Comparison of ENCODE assay signal across 7 cellular contexts in the genomic region with DNA sequence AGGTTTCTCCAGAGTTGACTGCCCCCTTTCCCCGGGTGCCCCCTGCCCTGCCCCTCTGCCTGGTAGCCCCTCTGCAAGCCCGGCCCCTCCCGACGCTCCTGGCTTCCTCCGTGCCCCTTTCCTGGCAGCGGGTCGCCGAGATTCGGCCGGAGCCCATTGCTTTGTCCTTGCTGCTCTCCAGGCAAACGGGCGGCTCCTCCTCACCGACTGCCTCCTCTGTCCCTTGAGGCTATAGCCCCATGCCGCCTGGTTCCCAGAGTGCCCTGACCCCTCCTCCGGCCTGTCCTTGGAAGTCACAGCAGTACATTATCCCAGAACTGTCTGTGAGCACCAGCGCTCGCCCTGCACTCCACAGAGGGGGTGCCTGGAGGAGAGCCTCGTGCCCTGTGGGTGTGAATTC. TPM values are rescaled to one million over a fixed set of nuclear protein-coding genes. Genes with fewer than 3 reads are reported as not detected.
A peak's percentile ranks its signal among the peaks of the same experiment; 100 is the strongest.
DNase-seq lines count a peak whose midpoint lies in the region; ATAC-seq, FAIRE-seq and TF ChIP-seq lines count a peak whose summit lies in the region.
"Not testable (repeated sequence)": the region's sequence is repeated elsewhere in the genome, so short reads cannot be mapped to it uniquely, and the experiment has no call there.

No MANE protein-coding gene starts in this region.

- H3K9me3 ChIP-seq in CD4-positive, alpha-beta memory T cell (ENCODE audit: control insufficient read depth in 1 of 2, low read length in 2 of 2); Panc1 (ENCODE audit: control insufficient read depth, insufficient read depth, low read depth, low read length); K562 (replicated peaks; ENCODE audit: control insufficient read depth, insufficient read depth, low read depth, low read length): not testable (repeated sequence)

- not testable (repeated sequence) for TF ChIP-seq CTCF in HL-60 (IDR thresholded peaks at IDR 0.05; ENCODE audit: insufficient read depth, low read length); Panc1 (IDR thresholded peaks at IDR 0.05); K562 (IDR thresholded peaks at IDR 0.05 in 2 of 3, conservative IDR thresholded peaks at IDR 0.05 in 1 of 3; ENCODE audit: insufficient read depth in 2 of 3, low read depth in 1 of 3, low read length in 3 of 3); neural crest cell (conservative IDR thresholded peaks at IDR 0.05)

- not testable (repeated sequence) for H3K9me1 ChIP-seq in K562 (ENCODE audit: control insufficient read depth, insufficient read depth, low read length)

- not testable (repeated sequence) for ATAC-seq in Panc1; activated CD8-positive, alpha-beta T cell treated with anti-CD3 and anti-CD28 coated beads, Interleukin-2, amount 10 ng/mL, durations not matched to agents 7 days and 5 days; K562; Right ventricle myocardium inferior

- H3K4me2 ChIP-seq in K562 (ENCODE audit: insufficient read depth, low read length), result not testable (repeated sequence)

- peaks cover 45% of the 10 kb centered on the region for H3K79me2 ChIP-seq in K562 (ENCODE audit: control insufficient read depth, insufficient read depth, low read length)

- not testable (repeated sequence) for DNase-seq in CD4-positive, alpha-beta memory T cell; HL-60 (ENCODE audit: low read depth in 1 of 2, low spot score in 1 of 2); Panc1 (ENCODE audit: low read depth, low spot score); activated CD8-positive, alpha-beta T cell treated with anti-CD3 and anti-CD28 coated beads, Interleukin-2, amount 10 ng/mL, durations not matched to agents 7 days and 5 days; K562 (ENCODE audit: extremely low read depth in 1 of 4, low spot score in 3 of 4); neural crest cell (ENCODE audit: low read depth, low spot score)
- peak; percentile 41 for DNase-seq in Right ventricle myocardium inferior (ENCODE audit: missing footprints)

- BruUV-seq in Panc1 (replicated peaks; lab: Mats Ljungman, UMichigan); K562 (replicated peaks; lab: Mats Ljungman, UMichigan): not testable (repeated sequence)

- not testable (repeated sequence) for H3K27me3 ChIP-seq in CD4-positive, alpha-beta memory T cell (ENCODE audit: insufficient read depth, low read length); HL-60 (ENCODE audit: insufficient read depth, poor library complexity, severe bottlenecking); Panc1 (ENCODE audit: control insufficient read depth, insufficient read depth, low read length); K562 (ENCODE audit: control insufficient read depth in 2 of 2, insufficient read depth in 2 of 2, low read length in 2 of 2)

- CTCF ChIA-PET in CD4-positive, alpha-beta memory T cell (lab: Charles Lee; ENCODE audit: partially characterized antibody); Panc1 (lab: Charles Lee); activated CD8-positive, alpha-beta T cell treated with anti-CD3 and anti-CD28 coated beads, Interleukin-2, amount 10 ng/mL, durations not matched to agents 7 days and 5 days (lab: Charles Lee); K562 (lab: Yijun Ruan, JAX; ENCODE audit: low intra/inter-chr PET ratio): not testable (repeated sequence)

- not testable (repeated sequence) for H3K4me1 ChIP-seq in CD4-positive, alpha-beta memory T cell (ENCODE audit: insufficient read depth, low read length); Panc1 (ENCODE audit: control insufficient read depth, insufficient read depth, low read length)
- H3K4me1 ChIP-seq in K562 (replicated peaks in 1 of 2; ENCODE audit: control insufficient read depth in 2 of 2, insufficient read depth in 2 of 2, low read length in 2 of 2), result peaks cover 0 to 26% of the 10 kb centered on the region in 2 experiments; a peak in 2 of 5 replicates

- intact Hi-C loops in CD4-positive, alpha-beta memory T cell (cut with micrococcal nuclease), result loop anchor here (2.0 kb wide), 1 partner anchor 61 kb away; the partner anchor contains the start of gene SSU72
- intact Hi-C loops in Panc1 (cut with micrococcal nuclease; ENCODE audit: unreplicated experiment), result not testable (repeated sequence)
- intact Hi-C loops in K562 (cut with micrococcal nuclease), result loop anchor here (5.0 to 10.0 kb wide), 2 partner anchors 119 to 394 kb away; partner anchors contain the start of gene CCNL2
- intact Hi-C loops in Right ventricle myocardium inferior (cut with DNase I), result loop anchor here (10.0 kb wide), 1 partner anchor 61 kb away; the partner anchor contains the start of gene SSU72

- not testable (repeated sequence) for H3K27me3 Mint-ChIP-seq in CD4-positive, alpha-beta memory T cell; activated CD8-positive, alpha-beta T cell treated with anti-CD3 and anti-CD28 coated beads, Interleukin-2, amount 10 ng/mL, durations not matched to agents 7 days and 5 days (ENCODE audit: low read depth); neural crest cell (ENCODE audit: low read depth)

- peak overlapping the region; percentile 27 to 76 (median 66) for H3K4me3 Mint-ChIP-seq in CD4-positive, alpha-beta memory T cell
- peak overlapping the region; percentile 69 for H3K4me3 Mint-ChIP-seq in activated CD8-positive, alpha-beta T cell treated with anti-CD3 and anti-CD28 coated beads, Interleukin-2, amount 10 ng/mL, durations not matched to agents 7 days and 5 days
- H3K4me3 Mint-ChIP-seq in neural crest cell, result peak overlapping the region; percentile 47

- peak overlapping the region in 1 of 2 experiments; percentile 82; a peak in 2 of 4 replicates for H3K9ac ChIP-seq in K562 (ENCODE audit: insufficient read depth in 1 of 2, low read depth in 2 of 2, low read length in 2 of 2)

- not testable (repeated sequence) for FAIRE-seq in K562 (lab: Jason Lieb, UNC)

- WGBS in K562 (ENCODE audit: insufficient coverage, low coverage, missing lambda C conversion rate), result 81% methylated on average over 6 of the region's 18 CpGs

- H4K20me1 ChIP-seq in K562 (replicated peaks; ENCODE audit: control insufficient read depth, insufficient read depth, low read length), result not testable (repeated sequence)

- H3K27ac ChIP-seq in CD4-positive, alpha-beta memory T cell (ENCODE audit: low read depth, low read length); Panc1 (ENCODE audit: low read length); K562 (ENCODE audit: extremely low read depth, low read depth, low read length): not testable (repeated sequence)
- peak overlapping the region; percentile 40 for H3K27ac ChIP-seq in HL-60 (replicated peaks)

- not testable (repeated sequence) for H3K4me3 ChIP-seq in CD4-positive, alpha-beta memory T cell (ENCODE audit: low read length in 2 of 2)
- H3K4me3 ChIP-seq in HL-60 (replicated peaks; ENCODE audit: insufficient read depth, low read length) (peak overlapping the region; percentile 40), Panc1 (ENCODE audit: low read depth in 2 of 2, low read length in 2 of 2) (peak overlapping the region; percentile 20 to 33; a peak in 2 of 4 replicates), K562 (peak overlapping the region; percentile 93; the same call in 1 of the 2 replicates)

- in situ Hi-C loops in Panc1 (cut with HindIII; ENCODE audit: low pct_unique_long_range_greater_than_20kb, low sequenced_read_pairs); K562 (cut with MboI): not testable (repeated sequence)

- not testable (repeated sequence) for H2AFZ ChIP-seq in K562 (ENCODE audit: low read depth, low read length)

- peaks cover 10 to 12% of the 10 kb centered on the region in 2 donors for H3K36me3 Mint-ChIP-seq in CD4-positive, alpha-beta memory T cell
- peaks cover 15% of the 10 kb centered on the region for H3K36me3 Mint-ChIP-seq in activated CD8-positive, alpha-beta T cell treated with anti-CD3 and anti-CD28 coated beads, Interleukin-2, amount 10 ng/mL, durations not matched to agents 7 days and 5 days (ENCODE audit: low read depth)
- not testable (repeated sequence) for H3K36me3 Mint-ChIP-seq in neural crest cell (ENCODE audit: low read depth)

- H3K27ac Mint-ChIP-seq in CD4-positive, alpha-beta memory T cell, result peak overlapping the region in 2 of 7 donors; percentile 46 to 79
- peak overlapping the region; percentile 55 for H3K27ac Mint-ChIP-seq in activated CD8-positive, alpha-beta T cell treated with anti-CD3 and anti-CD28 coated beads, Interleukin-2, amount 10 ng/mL, durations not matched to agents 7 days and 5 days
- peak overlapping the region; percentile 43 for H3K27ac Mint-ChIP-seq in neural crest cell (ENCODE audit: unreplicated experiment)

- not testable (repeated sequence) for TF ChIP-seq EP300 in K562 (IDR thresholded peaks at IDR 0.05; ENCODE audit: low read length)

- H3K9me3 Mint-ChIP-seq in CD4-positive, alpha-beta memory T cell; activated CD8-positive, alpha-beta T cell treated with anti-CD3 and anti-CD28 coated beads, Interleukin-2, amount 10 ng/mL, durations not matched to agents 7 days and 5 days (ENCODE audit: insufficient read depth); neural crest cell: not testable (repeated sequence)

- not testable (repeated sequence) for TF ChIP-seq RAD21 in K562 (CRISPR knock-in tag; conservative IDR thresholded peaks at IDR 0.05 in 1 of 2, IDR thresholded peaks at IDR 0.05 in 1 of 2)

- not testable (repeated sequence) for H3K36me3 ChIP-seq in CD4-positive, alpha-beta memory T cell (ENCODE audit: insufficient read depth, low read length); Panc1 (ENCODE audit: control insufficient read depth, insufficient read depth, low read length)
- H3K36me3 ChIP-seq in K562 (ENCODE audit: control insufficient read depth, insufficient read depth, low read length), result peaks cover 39% of the 10 kb centered on the region; the same call in 2 of the 3 replicates

- TF ChIP-seq POLR2A in K562 (conservative IDR thresholded peaks at IDR 0.05), result not testable (repeated sequence)

- peaks cover 5 to 19% (median 13%) of the 10 kb centered on the region in 4 donors for H3K4me1 Mint-ChIP-seq in CD4-positive, alpha-beta memory T cell
- H3K4me1 Mint-ChIP-seq in activated CD8-positive, alpha-beta T cell treated with anti-CD3 and anti-CD28 coated beads, Interleukin-2, amount 10 ng/mL, durations not matched to agents 7 days and 5 days (ENCODE audit: low read depth), result peaks cover 12% of the 10 kb centered on the region
- not testable (repeated sequence) for H3K4me1 Mint-ChIP-seq in neural crest cell

- POLR2A ChIA-PET in CD4-positive, alpha-beta memory T cell (lab: Charles Lee; ENCODE audit: partially characterized antibody); Panc1 (lab: Charles Lee); activated CD8-positive, alpha-beta T cell treated with anti-CD3 and anti-CD28 coated beads, Interleukin-2, amount 10 ng/mL, durations not matched to agents 7 days and 5 days (lab: Charles Lee); K562 (lab: Yijun Ruan, JAX): not testable (repeated sequence)

RNA-seq across cellular contexts. Expression of gene ATAD3A, which starts 1.7 kb away (rescaled TPM):
- total RNA-seq in CD4-positive, alpha-beta memory T cell, result 10 to 100 TPM; 23.0 to 24.7 TPM
- 10 to 100 TPM in 1 of 2 donors, 1 to 10 TPM in 1; 9.5 to 12.2 TPM for polyA plus RNA-seq in CD4-positive, alpha-beta memory T cell
- total RNA-seq in Panc1 (2021; ENCODE audit: unreplicated experiment), result 57.5 TPM
- 57.5 TPM for polyA plus RNA-seq in Panc1 (2012; ENCODE audit: insufficient read length)
- 10 to 100 TPM; 51.6 to 57.4 TPM for total RNA-seq in activated CD8-positive, alpha-beta T cell treated with anti-CD3 and anti-CD28 coated beads, Interleukin-2, amount 10 ng/mL, durations not matched to agents 7 days and 5 days
- total RNA-seq in K562 (2011; cell fraction: chromatin; rRNA removed; ENCODE audit: low replicate concordance), result 54.7 and 190 TPM in 2 replicates
- total RNA-seq in K562 (2011; cell fraction: nucleolus; rRNA removed), result 155 and 182 TPM in 2 replicates
- total RNA-seq in K562 (2011; cell fraction: nucleoplasm; rRNA removed), result 64.8 and 77.4 TPM in 2 replicates
- total RNA-seq in K562 (2014; rRNA removed), result 173 and 183 TPM in 2 replicates
- total RNA-seq in K562 (2014; rRNA removed; fragmentation: Illumina TruSeq; extraction: Trizol), result 18.6 and 20.2 TPM in 2 replicates
- total RNA-seq in K562 (2015; rRNA removed; fragmentation: Illumina TruSeq; extraction: Trizol), result 80.1 and 87.1 TPM in 2 replicates
- total RNA-seq in K562 (2021), result 151 and 167 TPM in 2 replicates
- polyA plus RNA-seq in K562 (2011; rRNA removed), result 36.7 and 40.8 TPM in 2 replicates
- polyA plus RNA-seq in K562 (2011; cell fraction: cytosol; rRNA removed), result 47.1 and 118 TPM in 2 replicates
- polyA plus RNA-seq in K562 (2011; cell fraction: nucleus; rRNA removed), result 98.3 and 162 TPM in 2 replicates
- 69.9 and 90.0 TPM in 2 replicates for polyA plus RNA-seq in K562 (2012)
- 29.2 and 90.5 TPM in 2 replicates for polyA plus RNA-seq in K562 (2014; fragmentation: Illumina TruSeq; extraction: Trizol)
- polyA plus RNA-seq in K562 (2014; fragmentation: Nextera tagmentation; extraction: Ambion mirVana), result 1 to 10 TPM in 1 of 2 experiments, under 1 TPM in 1; 0.10 to 1.0 TPM
- polyA plus RNA-seq in K562 (2014; rRNA removed), result 123 and 131 TPM in 2 replicates
- 14.9 and 33.5 TPM in 2 replicates for polyA minus RNA-seq in K562 (2011; rRNA and poly(A)+ RNA removed)
- 50.2 and 62.0 TPM in 2 replicates for polyA minus RNA-seq in K562 (2011; cell fraction: cytosol; rRNA and poly(A)+ RNA removed)
- 28.4 and 31.9 TPM in 2 replicates for polyA minus RNA-seq in K562 (2011; cell fraction: nucleus; rRNA and poly(A)+ RNA removed)
- total RNA-seq in Right ventricle myocardium inferior, result 17.9 TPM
- 54.4 and 58.0 TPM in 2 replicates for total RNA-seq in neural crest cell

RNA-seq across cellular contexts. Expression of gene TMEM240, which starts 26.7 kb away (rescaled TPM):
- total RNA-seq in CD4-positive, alpha-beta memory T cell, result 1 to 10 TPM; 1.8 to 2.8 TPM
- not detected for polyA plus RNA-seq in CD4-positive, alpha-beta memory T cell
- total RNA-seq in Panc1 (2021; ENCODE audit: unreplicated experiment) (4.1 TPM), K562 (2014; rRNA removed) (0.78 TPM in 1 of 2 replicates, not detected in the other), K562 (2014; rRNA removed; fragmentation: Illumina TruSeq; extraction: Trizol) (not detected in 2 replicates), K562 (2015; rRNA removed; fragmentation: Illumina TruSeq; extraction: Trizol) (0.38 and 0.43 TPM in 2 replicates), K562 (2021) (1.3 and 2.0 TPM in 2 replicates), Right ventricle myocardium inferior (6.9 TPM), neural crest cell (13.4 and 16.9 TPM in 2 replicates)
- polyA plus RNA-seq in Panc1 (2012; ENCODE audit: insufficient read length), result 4.4 TPM
- 1 to 10 TPM; 1.0 to 1.1 TPM for total RNA-seq in activated CD8-positive, alpha-beta T cell treated with anti-CD3 and anti-CD28 coated beads, Interleukin-2, amount 10 ng/mL, durations not matched to agents 7 days and 5 days
- 1.2 and 8.3 TPM in 2 replicates for total RNA-seq in K562 (2011; cell fraction: chromatin; rRNA removed; ENCODE audit: low replicate concordance)
- total RNA-seq in K562 (2011; cell fraction: nucleolus; rRNA removed), result 5.3 and 6.0 TPM in 2 replicates
- 2.6 and 6.0 TPM in 2 replicates for total RNA-seq in K562 (2011; cell fraction: nucleoplasm; rRNA removed)
- polyA plus RNA-seq in K562 (2011; rRNA removed) (0.24 TPM in 2 replicates), K562 (2014; fragmentation: Illumina TruSeq; extraction: Trizol) (not detected in 2 replicates), K562 (2014; fragmentation: Nextera tagmentation; extraction: Ambion mirVana) (not detected), K562 (2014; rRNA removed) (0.28 and 0.94 TPM in 2 replicates)
- polyA plus RNA-seq in K562 (2011; cell fraction: cytosol; rRNA removed), result 0.46 TPM in 1 of 2 replicates, not detected in the other
- 3.5 and 8.1 TPM in 2 replicates for polyA plus RNA-seq in K562 (2011; cell fraction: nucleus; rRNA removed)
- 1.1 and 3.2 TPM in 2 replicates for polyA plus RNA-seq in K562 (2012)
- polyA minus RNA-seq in K562 (2011; rRNA and poly(A)+ RNA removed), result not detected in 2 replicates
- polyA minus RNA-seq in K562 (2011; cell fraction: cytosol; rRNA and poly(A)+ RNA removed), result not detected in 2 replicates
- polyA minus RNA-seq in K562 (2011; cell fraction: nucleus; rRNA and poly(A)+ RNA removed), result 0.56 and 0.67 TPM in 2 replicates

RNA-seq across cellular contexts. Expression of gene ATAD3B, which starts 42.1 kb away (rescaled TPM):
- total RNA-seq in CD4-positive, alpha-beta memory T cell, result 10 to 100 TPM; 51.1 to 53.8 TPM
- 1 to 10 TPM; 2.9 to 8.1 TPM for polyA plus RNA-seq in CD4-positive, alpha-beta memory T cell
- total RNA-seq in Panc1 (2021; ENCODE audit: unreplicated experiment), result 104 TPM
- polyA plus RNA-seq in Panc1 (2012; ENCODE audit: insufficient read length), result 74.5 TPM
- total RNA-seq in activated CD8-positive, alpha-beta T cell treated with anti-CD3 and anti-CD28 coated beads, Interleukin-2, amount 10 ng/mL, durations not matched to agents 7 days and 5 days, result 10 to 100 TPM; 41.5 to 49.6 TPM
- total RNA-seq in K562 (2011; cell fraction: chromatin; rRNA removed; ENCODE audit: low replicate concordance), result 197 and 522 TPM in 2 replicates
- 417 and 489 TPM in 2 replicates for total RNA-seq in K562 (2011; cell fraction: nucleolus; rRNA removed)
- 246 and 263 TPM in 2 replicates for total RNA-seq in K562 (2011; cell fraction: nucleoplasm; rRNA removed)
- total RNA-seq in K562 (2014; rRNA removed), result 106 and 126 TPM in 2 replicates
- total RNA-seq in K562 (2014; rRNA removed; fragmentation: Illumina TruSeq; extraction: Trizol), result 10.3 and 15.6 TPM in 2 replicates
- total RNA-seq in K562 (2015; rRNA removed; fragmentation: Illumina TruSeq; extraction: Trizol), result 43.2 and 45.2 TPM in 2 replicates
- 92.0 and 93.4 TPM in 2 replicates for total RNA-seq in K562 (2021)
- 27.7 and 27.9 TPM in 2 replicates for polyA plus RNA-seq in K562 (2011; rRNA removed)
- 18.3 and 42.9 TPM in 2 replicates for polyA plus RNA-seq in K562 (2011; cell fraction: cytosol; rRNA removed)
- 168 and 341 TPM in 2 replicates for polyA plus RNA-seq in K562 (2011; cell fraction: nucleus; rRNA removed)
- 31.9 and 52.8 TPM in 2 replicates for polyA plus RNA-seq in K562 (2012)
- 18.9 and 42.2 TPM in 2 replicates for polyA plus RNA-seq in K562 (2014; fragmentation: Illumina TruSeq; extraction: Trizol)
- polyA plus RNA-seq in K562 (2014; fragmentation: Nextera tagmentation; extraction: Ambion mirVana), result under 1 TPM; 0.07 to 0.77 TPM
- 113 and 117 TPM in 2 replicates for polyA plus RNA-seq in K562 (2014; rRNA removed)
- 6.7 and 14.8 TPM in 2 replicates for polyA minus RNA-seq in K562 (2011; rRNA and poly(A)+ RNA removed)
- polyA minus RNA-seq in K562 (2011; cell fraction: cytosol; rRNA and poly(A)+ RNA removed), result 23.6 and 41.7 TPM in 2 replicates
- 44.3 and 53.4 TPM in 2 replicates for polyA minus RNA-seq in K562 (2011; cell fraction: nucleus; rRNA and poly(A)+ RNA removed)
- 9.0 TPM for total RNA-seq in Right ventricle myocardium inferior
- total RNA-seq in neural crest cell, result 45.1 and 50.0 TPM in 2 replicates
